1 cellular context compared by ENCODE assay signal in the genomic region with DNA sequence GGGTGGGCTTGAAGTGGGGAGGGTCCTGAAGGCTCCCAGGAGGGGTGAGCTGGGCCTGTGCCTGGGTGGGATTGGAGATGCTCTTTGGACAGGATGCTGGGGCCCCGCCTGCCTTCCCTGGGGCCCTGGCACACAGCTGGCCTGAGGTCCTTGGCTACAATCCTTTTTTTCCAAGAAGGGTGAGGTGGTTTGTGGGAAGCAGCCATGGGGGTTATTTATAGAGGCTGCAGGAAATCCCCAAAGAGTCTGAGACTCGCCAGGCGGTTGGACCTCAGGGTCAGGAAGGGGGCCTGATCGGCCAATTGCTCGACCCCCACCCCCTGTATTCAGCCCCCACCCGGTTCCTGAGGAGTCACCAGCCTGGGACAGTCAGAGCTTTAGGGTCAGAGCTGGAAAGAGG.
TF ChIP-seq lines count a peak whose summit lies in the region.

No MANE protein-coding gene starts in this region.

TF ChIP-seq in IMR-90, 13 proteins besides CTCF, POLR2A, EP300 and RAD21:
- TF ChIP-seq NFE2L2 (IDR thresholded peaks at IDR 0.05; ENCODE audit: low read depth, low read length) (no peak), RFX5 (IDR thresholded peaks at IDR 0.05; ENCODE audit: low read depth, low read length) (no peak), CEBPB (IDR thresholded peaks at IDR 0.05; ENCODE audit: low read depth, low read length) (no peak), BHLHE40 (IDR thresholded peaks at IDR 0.05; ENCODE audit: low read depth, low read length) (no peak), CHD1 (IDR thresholded peaks at IDR 0.05; ENCODE audit: low read depth, low read length) (no peak), SMC3 (IDR thresholded peaks at IDR 0.05; ENCODE audit: low read depth, low read length) (no peak), MAFK (IDR thresholded peaks at IDR 0.05; ENCODE audit: low read depth, low read length) (no peak), RCOR1 (IDR thresholded peaks at IDR 0.05; ENCODE audit: insufficient replicate concordance, low read length) (no peak), FOS (IDR thresholded peaks at IDR 0.05; ENCODE audit: low read depth, low read length) (no peak), MAZ (IDR thresholded peaks at IDR 0.05; ENCODE audit: borderline replicate concordance, low read depth, low read length) (no peak), MXI1 (IDR thresholded peaks at IDR 0.05; ENCODE audit: borderline replicate concordance, low read depth, low read length) (no peak)
- TF ChIP-seq, protein P1, sequence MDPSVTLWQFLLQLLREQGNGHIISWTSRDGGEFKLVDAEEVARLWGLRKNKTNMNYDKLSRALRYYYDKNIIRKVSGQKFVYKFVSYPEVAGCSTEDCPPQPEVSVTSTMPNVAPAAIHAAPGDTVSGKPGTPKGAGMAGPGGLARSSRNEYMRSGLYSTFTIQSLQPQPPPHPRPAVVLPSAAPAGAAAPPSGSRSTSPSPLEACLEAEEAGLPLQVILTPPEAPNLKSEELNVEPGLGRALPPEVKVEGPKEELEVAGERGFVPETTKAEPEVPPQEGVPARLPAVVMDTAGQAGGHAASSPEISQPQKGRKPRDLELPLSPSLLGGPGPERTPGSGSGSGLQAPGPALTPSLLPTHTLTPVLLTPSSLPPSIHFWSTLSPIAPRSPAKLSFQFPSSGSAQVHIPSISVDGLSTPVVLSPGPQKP (IDR thresholded peaks at IDR 0.05; ENCODE audit: borderline replicate concordance, low read depth, low read length): no peak
- TF ChIP-seq, protein P2, sequence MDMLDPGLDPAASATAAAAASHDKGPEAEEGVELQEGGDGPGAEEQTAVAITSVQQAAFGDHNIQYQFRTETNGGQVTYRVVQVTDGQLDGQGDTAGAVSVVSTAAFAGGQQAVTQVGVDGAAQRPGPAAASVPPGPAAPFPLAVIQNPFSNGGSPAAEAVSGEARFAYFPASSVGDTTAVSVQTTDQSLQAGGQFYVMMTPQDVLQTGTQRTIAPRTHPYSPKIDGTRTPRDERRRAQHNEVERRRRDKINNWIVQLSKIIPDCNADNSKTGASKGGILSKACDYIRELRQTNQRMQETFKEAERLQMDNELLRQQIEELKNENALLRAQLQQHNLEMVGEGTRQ (IDR thresholded peaks at IDR 0.05; ENCODE audit: low read depth, low read length): no peak
TF ChIP-seq in IMR-90: peak in this region for 0.
